21 cellular contexts compared by ENCODE assay signal in genomic region chr20:2559641-2560040, GRCh38. TPM values are rescaled to one million over a fixed set of nuclear protein-coding genes. Genes with fewer than 3 reads are reported as not detected.
DNase-seq lines count a peak whose midpoint lies in the region; ATAC-seq and TF ChIP-seq lines count a peak whose summit lies in the region.
"Had no signal": no experiment of that assay in that cellular context is flagged by ENCODE, and none has a peak within 500 bp of the region (broad histone marks: within the 10 kb centered on the region; RNA-seq: fewer than 3 reads in every experiment).

No MANE protein-coding gene starts in this region.

- no peaks in the 10 kb centered on the region for H3K9me3 Mint-ChIP-seq in WTC11
- H3K9me3 Mint-ChIP-seq: stimulated activated naive B cell treated with anti-CD40 and anti-IgM and Interleukin-4, amounts not matched to agents 10 μg/mL and 1 μg/mL and 100 μg/mL, for 72 hours; T-helper 1 cell treated with Interleukin-12 subunit alpha and Interleukin-12 subunit beta and Interleukin-4 antibody, amounts not matched to agents 30 μg/mL and 1 μg/mL, for 36 hours had no signal

- CTCF ChIA-PET in WTC11 (lab: Charles Lee): interaction anchor here (0.8 to 2.3 kb wide), 5 partner anchors 35 to 87 kb away, joined by 3 to 10 read pairs (median 4); no protein-coding TSS in a partner anchor

- peak; percentile 76 for DNase-seq in Ammon's horn (ENCODE audit: low spot score)
- peak; percentile 51 for DNase-seq in NCI-H1092 (lab: John Stamatoyannopoulos, UW)
- no peak for DNase-seq in WTC11 (ENCODE audit: low spot score)
- DNase-seq in head of caudate nucleus: peak in 38 of 42 donors; percentile 15 to 81 (median 54)
- DNase-seq in HK-2 (ENCODE audit: unreplicated experiment): no peak
- DNase-seq in GM10266 (ENCODE audit: extremely low spot score): no peak
- DNase-seq in activated effector memory CD4-positive, alpha-beta T cell treated with Interleukin-2 at 50 U/mL for 16 hours: no peak
- DNase-seq: left lung; NCI-H2081; NCI-H774; SHP77; stimulated activated CD4-positive, alpha-beta T cell treated with anti-CD3 and anti-CD28 coated beads, Interleukin-1b, Interleukin-23, amount 100 ng/mL, for 48 hours; stimulated activated naive B cell treated with anti-CD40 and anti-IgM and Interleukin-4, amounts not matched to agents 10 μg/mL and 1 μg/mL and 100 μg/mL, for 72 hours had no signal

- H3K4me1 Mint-ChIP-seq in WTC11: peaks cover 7% of the 10 kb centered on the region
- H3K4me1 Mint-ChIP-seq: stimulated activated naive B cell treated with anti-CD40 and anti-IgM and Interleukin-4, amounts not matched to agents 10 μg/mL and 1 μg/mL and 100 μg/mL, for 72 hours had no signal

- ATAC-seq in WTC11 (no peak), GM18867 (IDR thresholded peaks at IDR 0.05; ENCODE audit: unreplicated experiment) (no peak)
- ATAC-seq: esophagus mucosa; left lung; stimulated activated naive B cell treated with anti-CD40 and anti-IgM and Interleukin-4, amounts not matched to agents 10 μg/mL and 1 μg/mL and 100 μg/mL, for 72 hours had no signal

- H3K27ac Mint-ChIP-seq in WTC11: no peak overlapping the region
- H3K27ac Mint-ChIP-seq: nephron; progenitor cell of endocrine pancreas; stimulated activated naive B cell treated with anti-CD40 and anti-IgM and Interleukin-4, amounts not matched to agents 10 μg/mL and 1 μg/mL and 100 μg/mL, for 72 hours; T-helper 1 cell treated with Interleukin-12 subunit alpha and Interleukin-12 subunit beta and Interleukin-4 antibody, amounts not matched to agents 30 μg/mL and 1 μg/mL, for 36 hours had no signal

- peak overlapping the region; percentile 66 for H3K4me3 Mint-ChIP-seq in WTC11
- H3K4me3 Mint-ChIP-seq: stimulated activated naive B cell treated with anti-CD40 and anti-IgM and Interleukin-4, amounts not matched to agents 10 μg/mL and 1 μg/mL and 100 μg/mL, for 72 hours; T-helper 1 cell treated with Interleukin-12 subunit alpha and Interleukin-12 subunit beta and Interleukin-4 antibody, amounts not matched to agents 30 μg/mL and 1 μg/mL, for 36 hours had no signal

- POLR2A ChIA-PET in WTC11 (lab: Charles Lee): interaction anchor here (0.5 kb wide), 1 partner anchor 92 kb away, joined by 3 read pairs; no protein-coding TSS in a partner anchor

- H3K36me3 Mint-ChIP-seq in WTC11: no peaks in the 10 kb centered on the region
- H3K36me3 Mint-ChIP-seq: stimulated activated naive B cell treated with anti-CD40 and anti-IgM and Interleukin-4, amounts not matched to agents 10 μg/mL and 1 μg/mL and 100 μg/mL, for 72 hours had no signal

- TF ChIP-seq CTCF in WTC11 (IDR thresholded peaks at IDR 0.05): no peak
- no peak for TF ChIP-seq CTCF in GM10266 (IDR thresholded peaks at IDR 0.05; ENCODE audit: control insufficient read depth, insufficient read depth, low read depth, missing control alignments)

- peaks cover 70% of the 10 kb centered on the region for H3K27me3 Mint-ChIP-seq in WTC11 (ENCODE audit: low read depth)

- intact Hi-C loops in head of caudate nucleus (cut with DNase I): no loop called here

TF ChIP-seq in WTC11, 78 proteins besides CTCF, POLR2A, EP300 and RAD21 (continues in another document):
- TF ChIP-seq MXD4 (CRISPR knock-in tag; IDR thresholded peaks at IDR 0.05; ENCODE audit: borderline replicate concordance): no peak
- TF ChIP-seq, protein P1, sequence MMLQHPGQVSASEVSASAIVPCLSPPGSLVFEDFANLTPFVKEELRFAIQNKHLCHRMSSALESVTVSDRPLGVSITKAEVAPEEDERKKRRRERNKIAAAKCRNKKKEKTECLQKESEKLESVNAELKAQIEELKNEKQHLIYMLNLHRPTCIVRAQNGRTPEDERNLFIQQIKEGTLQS (CRISPR knock-in tag; conservative IDR thresholded peaks at IDR 0.05): no peak
- TF ChIP-seq, protein P2, sequence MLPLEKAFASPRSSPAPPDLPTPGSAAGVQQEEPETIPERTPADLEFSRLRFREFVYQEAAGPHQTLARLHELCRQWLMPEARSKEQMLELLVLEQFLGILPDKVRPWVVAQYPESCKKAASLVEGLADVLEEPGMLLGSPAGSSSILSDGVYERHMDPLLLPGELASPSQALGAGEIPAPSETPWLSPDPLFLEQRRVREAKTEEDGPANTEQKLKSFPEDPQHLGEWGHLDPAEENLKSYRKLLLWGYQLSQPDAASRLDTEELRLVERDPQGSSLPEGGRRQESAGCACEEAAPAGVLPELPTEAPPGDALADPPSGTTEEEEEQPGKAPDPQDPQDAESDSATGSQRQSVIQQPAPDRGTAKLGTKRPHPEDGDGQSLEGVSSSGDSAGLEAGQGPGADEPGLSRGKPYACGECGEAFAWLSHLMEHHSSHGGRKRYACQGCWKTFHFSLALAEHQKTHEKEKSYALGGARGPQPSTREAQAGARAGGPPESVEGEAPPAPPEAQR (CRISPR knock-in tag; IDR thresholded peaks at IDR 0.05): no peak
- no peak for TF ChIP-seq STAT6 (CRISPR knock-in tag; conservative IDR thresholded peaks at IDR 0.05; ENCODE audit: low read depth)
- TF ChIP-seq ZNF263 (CRISPR knock-in tag; IDR thresholded peaks at IDR 0.05; ENCODE audit: low read depth): no peak
- no peak for TF ChIP-seq CREM (CRISPR knock-in tag; IDR thresholded peaks at IDR 0.05)
- no peak for TF ChIP-seq E2F1 (CRISPR knock-in tag; IDR thresholded peaks at IDR 0.05)
- no peak for TF ChIP-seq SMAD3 (CRISPR knock-in tag; IDR thresholded peaks at IDR 0.05; ENCODE audit: borderline replicate concordance)
- TF ChIP-seq, protein P3, sequence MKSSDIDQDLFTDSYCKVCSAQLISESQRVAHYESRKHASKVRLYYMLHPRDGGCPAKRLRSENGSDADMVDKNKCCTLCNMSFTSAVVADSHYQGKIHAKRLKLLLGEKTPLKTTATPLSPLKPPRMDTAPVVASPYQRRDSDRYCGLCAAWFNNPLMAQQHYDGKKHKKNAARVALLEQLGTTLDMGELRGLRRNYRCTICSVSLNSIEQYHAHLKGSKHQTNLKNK (CRISPR knock-in tag; IDR thresholded peaks at IDR 0.05): no peak
- no peak for TF ChIP-seq SOX15 (CRISPR knock-in tag; IDR thresholded peaks at IDR 0.05)
- TF ChIP-seq EMX1 (CRISPR knock-in tag; IDR thresholded peaks at IDR 0.05): no peak
- TF ChIP-seq ETV6 (CRISPR knock-in tag; IDR thresholded peaks at IDR 0.05): no peak
- no peak for TF ChIP-seq HMGXB4 (CRISPR knock-in tag; IDR thresholded peaks at IDR 0.05)
- no peak for TF ChIP-seq NFE2L1 (CRISPR knock-in tag; IDR thresholded peaks at IDR 0.05)
- TF ChIP-seq ESRRA (CRISPR knock-in tag; IDR thresholded peaks at IDR 0.05; ENCODE audit: borderline replicate concordance): no peak

RNA-seq across cellular contexts. Expression of gene TMC2, which starts 23.3 kb away (rescaled TPM):
- total RNA-seq in WTC11 (2021): not detected in 3 replicates
- total RNA-seq: cardiac septum, esophagus mucosa, HT1080, OCI-LY7, progenitor cell of endocrine pancreas had no signal

RNA-seq across cellular contexts. Expression of gene ZNF343, which starts 50.9 kb away (rescaled TPM):
- 5.0 to 7.6 TPM (median 6.3 TPM) in 3 replicates for total RNA-seq in WTC11 (2021)

Comparison
In these comparisons a context has a peak if more than half of its experiments do, and no peak if none do; other contexts are left out.
1. DNase-seq: peak in Ammon's horn (single experiment), NCI-H1092 (single experiment) and head of caudate nucleus (38 of 42); none in WTC11 (single experiment), HK-2 (single experiment), GM10266 (single experiment) and activated effector memory CD4-positive, alpha-beta T cell treated with Interleukin-2 at 50 U/mL for 16 hours (single experiment).